8 cellular contexts compared by ENCODE assay signal in genomic region chr3:98592345-98592935, GRCh38. TPM values are rescaled to one million over a fixed set of nuclear protein-coding genes. Genes with fewer than 3 reads are reported as not detected.
DNase-seq lines count a peak whose midpoint lies in the region; ATAC-seq and TF ChIP-seq lines count a peak whose summit lies in the region.

No MANE protein-coding gene starts in this region.

- intact Hi-C loops in left ventricle myocardium inferior (cut with micrococcal nuclease) (loop anchor here (5.0 to 10.0 kb wide), 2 partner anchors 70 to 402 kb away; partner anchors contain the start of gene CLDND1), cardiac septum (cut with DNase I) (loop anchor here (2.0 to 10.0 kb wide), 5 partner anchors 70 to 1162 kb away; partner anchors contain the start of genes CLDND1 and DCBLD2), uterus (cut with DNase I; ENCODE audit: low total_unique reads) (no loop called here)

- WGBS in mesodermal cell (ENCODE audit: insufficient coverage in 2 of 2), 2 experiments = 29 to 47% methylated on average over 9 to 10 of the region's 11 CpGs

- TF ChIP-seq CTCF in left ventricle myocardium inferior (IDR thresholded peaks at IDR 0.05; ENCODE audit: borderline replicate concordance) (no peak), brain microvascular endothelial cell (IDR thresholded peaks at IDR 0.05; ENCODE audit: low read depth, low read length, missing control alignments) (no peak), uterus (IDR thresholded peaks at IDR 0.05) (no peak)

- peaks cover 24% of the 10 kb centered on the region for H3K36me3 ChIP-seq in left ventricle myocardium inferior
- H3K36me3 ChIP-seq in brain microvascular endothelial cell (replicated peaks) = peaks cover 6% of the 10 kb centered on the region
- H3K36me3 ChIP-seq in mesodermal cell (ENCODE audit: control insufficient read depth, insufficient read depth, low read length) = peaks cover 34% of the 10 kb centered on the region
- H3K36me3 ChIP-seq in uterus = no peaks in the 10 kb centered on the region

- H3K4me1 ChIP-seq in left ventricle myocardium inferior (peaks cover 47% of the 10 kb centered on the region), mesodermal cell (ENCODE audit: control insufficient read depth, insufficient read depth, low read length, poor library complexity, severe bottlenecking) (peaks cover 8% of the 10 kb centered on the region), uterus (no peaks in the 10 kb centered on the region)

- H3K27me3 ChIP-seq in left ventricle myocardium inferior (ENCODE audit: low read depth) (no peaks in the 10 kb centered on the region), brain microvascular endothelial cell (replicated peaks) (no peaks in the 10 kb centered on the region), uterus (no peaks in the 10 kb centered on the region)

- H3K9me3 ChIP-seq in left ventricle myocardium inferior (replicated peaks) = no peaks in the 10 kb centered on the region
- H3K9me3 ChIP-seq in mesodermal cell (ENCODE audit: control insufficient read depth, low read length) = no peaks in the 10 kb centered on the region
- H3K9me3 ChIP-seq in uterus = no peaks in the 10 kb centered on the region

- ATAC-seq in HG02973 (IDR thresholded peaks at IDR 0.05; ENCODE audit: unreplicated experiment) = no peak
- ATAC-seq in activated CD4-positive, CD25-positive, alpha-beta regulatory T cell treated with anti-CD3 and anti-CD28 coated beads, Interleukin-2, amount 50 U/mL, for 24 hours = no peak

- peak overlapping the region; percentile 92 for H3K4me3 ChIP-seq in left ventricle myocardium inferior
- H3K4me3 ChIP-seq in brain microvascular endothelial cell (ENCODE audit: low read depth, low read length) = peak overlapping the region; percentile 82
- peak overlapping the region; percentile 69 for H3K4me3 ChIP-seq in mesodermal cell (ENCODE audit: extremely low read depth, insufficient read depth, low read length, poor library complexity, severe bottlenecking)
- peak overlapping the region; percentile 50 to 76 for H3K4me3 ChIP-seq in uterus

- TF ChIP-seq POLR2A in uterus (IDR thresholded peaks at IDR 0.05) = no peak

- DNase-seq in left ventricle myocardium inferior (no peak), cardiac septum (ENCODE audit: low spot score) (no peak), brain microvascular endothelial cell (no peak), uterus (no peak), hippocampal formation (lab: John Stamatoyannopoulos, UW) (no peak)

- H3K27ac ChIP-seq in left ventricle myocardium inferior (replicated peaks) (peak overlapping the region; percentile 90), brain microvascular endothelial cell (no peak overlapping the region), mesodermal cell (ENCODE audit: low read depth, low read length, severe bottlenecking) (no peak overlapping the region), uterus (peak overlapping the region; percentile 75 to 87)

- in situ Hi-C loops in brain microvascular endothelial cell (cut with HindIII; ENCODE audit: low pct_ligation_motif_present, low sequenced_read_pairs) = no loop called here

RNA-seq across cellular contexts. Expression of gene CPOX, which starts 1.0 kb away (rescaled TPM):
- 12.8 TPM for total RNA-seq in left ventricle myocardium inferior
- total RNA-seq in cardiac septum = 10.3 TPM
- 34.6 TPM for polyA plus RNA-seq in mesodermal cell (2013, experiment 1 of 2)
- polyA plus RNA-seq in mesodermal cell (2013, experiment 2 of 2) = 34.7 TPM
- 10 to 100 TPM in 3 of 4 donors, 1 to 10 TPM in 1; 2.8 to 30.5 (median 17.7) TPM for total RNA-seq in uterus

Comparison
In these comparisons a context has a peak if more than half of its experiments do, and no peak if none do; other contexts are left out.
1. H3K27ac ChIP-seq: peak in left ventricle myocardium inferior (single experiment) and uterus (2 of 2); none in brain microvascular endothelial cell (single experiment) and mesodermal cell (single experiment).
2. Peak in every context shown above with its lines, with median percentiles within 50 percentile points of each other: H3K4me3 ChIP-seq.